ENCODE assay signal across 17 cellular contexts in genomic region chr1:71298633-71299032, GRCh38.
DNase-seq lines count a peak whose midpoint lies in the region; ATAC-seq and TF ChIP-seq lines count a peak whose summit lies in the region.
"Had no signal": no experiment of that assay in that cellular context is flagged by ENCODE, and none has a peak within 500 bp of the region (broad histone marks: within the 10 kb centered on the region; RNA-seq: fewer than 3 reads in every experiment).

No MANE protein-coding gene starts in this region.

- DNase-seq in Right ventricle myocardium inferior (ENCODE audit: missing footprints): no peak
- DNase-seq in left ventricle myocardium inferior: no peak
- peak; percentile 21 for DNase-seq in mammary epithelial cell
- no peak for DNase-seq in left ventricle myocardium superior
- DNase-seq in testis: peak; percentile 63
- no peak for DNase-seq in MV-4-11 (lab: John Stamatoyannopoulos, UW)
- DNase-seq: Calu3; CD4-positive, alpha-beta T cell; NCI-H1417; NCI-H2081 treated with DMSO at 0.1 percent for 48 hours; NCI-H446; NCI-H774; SHP77 had no signal

- no TSS peak for BruUV-seq in mammary epithelial cell (replicated peaks; lab: Mats Ljungman, UMichigan)

- no peak for TF ChIP-seq POLR2A in testis (IDR thresholded peaks at IDR 0.05)

- peak overlapping the region; percentile 39 for H3K4me2 ChIP-seq in mammary epithelial cell (ENCODE audit: insufficient read depth, low read depth, low read length)
- H3K4me2 ChIP-seq: A549 had no signal

- in situ Hi-C loops in mammary epithelial cell (cut with MboI; ENCODE audit: low sequenced_read_pairs in 2 of 2): no loop called here

- H3K36me3 ChIP-seq in left ventricle myocardium inferior: no peaks in the 10 kb centered on the region
- no peaks in the 10 kb centered on the region for H3K36me3 ChIP-seq in mammary epithelial cell (ENCODE audit: insufficient read depth, low read length)
- no peaks in the 10 kb centered on the region for H3K36me3 ChIP-seq in testis (ENCODE audit: low read depth, missing control alignments)

- intact Hi-C loops in Right ventricle myocardium inferior (cut with DNase I): no loop called here
- intact Hi-C loops in left ventricle myocardium inferior (cut with micrococcal nuclease): no loop called here
- intact Hi-C loops in mammary epithelial cell (cut with micrococcal nuclease): no loop called here
- intact Hi-C loops in left ventricle myocardium superior (cut with micrococcal nuclease): no loop called here
- intact Hi-C loops in testis (cut with DNase I; ENCODE audit: low total_unique reads): no loop called here

- H3K9ac ChIP-seq in mammary epithelial cell (ENCODE audit: insufficient read depth, low read length): no peak overlapping the region

- peak; percentile 83 for ATAC-seq in Right ventricle myocardium inferior
- peak; percentile 65 for ATAC-seq in left ventricle myocardium superior
- no peak for ATAC-seq in HG02623 (IDR thresholded peaks at IDR 0.05; ENCODE audit: unreplicated experiment)
- no peak for ATAC-seq in GM21360 (IDR thresholded peaks at IDR 0.05; ENCODE audit: unreplicated experiment)
- ATAC-seq: A549, Panc1 had no signal

- no peaks in the 10 kb centered on the region for H4K20me1 ChIP-seq in mammary epithelial cell (ENCODE audit: insufficient read depth, low read length)

- no peaks in the 10 kb centered on the region for H3K79me2 ChIP-seq in mammary epithelial cell (ENCODE audit: insufficient read depth, low read length)

- no peak overlapping the region for H3K4me3 ChIP-seq in left ventricle myocardium inferior
- no peak overlapping the region for H3K4me3 ChIP-seq in mammary epithelial cell (replicated peaks in 1 of 3; ENCODE audit: insufficient read depth in 1 of 3, low read depth in 2 of 3, low read length in 3 of 3)
- no peak overlapping the region for H3K4me3 ChIP-seq in testis
- H3K4me3 ChIP-seq: A549 had no signal

- no peaks in the 10 kb centered on the region for H3K27me3 ChIP-seq in left ventricle myocardium inferior (ENCODE audit: low read depth)
- no peaks in the 10 kb centered on the region for H3K27me3 ChIP-seq in mammary epithelial cell (ENCODE audit: insufficient read depth, low read length)
- no peaks in the 10 kb centered on the region for H3K27me3 ChIP-seq in testis

- H3K27ac ChIP-seq in left ventricle myocardium inferior (replicated peaks) (no peak overlapping the region), mammary epithelial cell (ENCODE audit: insufficient read depth, low read depth, low read length) (no peak overlapping the region), testis (no peak overlapping the region)
- H3K27ac ChIP-seq: A549 had no signal

- 7% methylated on average over 2 of the region's 2 CpGs for WGBS in mammary epithelial cell (ENCODE audit: low coverage, missing lambda C conversion rate)
- WGBS in testis, 2 donors: 56 to 69% methylated on average over 2 of the region's 2 CpGs

- H3K4me1 ChIP-seq in left ventricle myocardium inferior (no peaks in the 10 kb centered on the region), mammary epithelial cell (ENCODE audit: insufficient read depth, low read length) (peaks cover 32% of the 10 kb centered on the region), testis (no peaks in the 10 kb centered on the region)
- H3K4me1 ChIP-seq: A549 had no signal

- dilution Hi-C loops in mammary epithelial cell (cut with HindIII; ENCODE audit: low sequenced_read_pairs): no loop called here

- CTCF ChIA-PET in mammary epithelial cell (lab: Charles Lee; ENCODE audit: low non-redundant PET): no interaction called here

- H2AFZ ChIP-seq in mammary epithelial cell (ENCODE audit: low read depth, low read length): peak overlapping the region; percentile 41

- TF ChIP-seq CTCF in left ventricle myocardium inferior (IDR thresholded peaks at IDR 0.05; ENCODE audit: borderline replicate concordance) (no peak), mammary epithelial cell (conservative IDR thresholded peaks at IDR 0.05 in 1 of 2, IDR thresholded peaks at IDR 0.05 in 1 of 2; ENCODE audit: extremely low read depth in 1 of 2, insufficient read depth in 1 of 2, low read depth in 1 of 2, low read length in 2 of 2) (no peak), testis (IDR thresholded peaks at IDR 0.05) (no peak)

- H3K9me3 ChIP-seq in left ventricle myocardium inferior (replicated peaks) (no peaks in the 10 kb centered on the region), mammary epithelial cell (replicated peaks; ENCODE audit: insufficient read depth, low read length) (no peaks in the 10 kb centered on the region), testis (no peaks in the 10 kb centered on the region)
- H3K9me3 ChIP-seq: A549 had no signal

Comparison
In these comparisons a context has a peak if more than half of its experiments do, and no peak if none do; other contexts are left out.
1. ATAC-seq: peak in Right ventricle myocardium inferior (single experiment) and left ventricle myocardium superior (single experiment); none in HG02623 (single experiment) and GM21360 (single experiment).
2. DNase-seq: peak in mammary epithelial cell (single experiment) and testis (single experiment); none in Right ventricle myocardium inferior (single experiment), left ventricle myocardium inferior (single experiment), left ventricle myocardium superior (single experiment) and MV-4-11 (single experiment).